28 cellular contexts compared by ENCODE assay signal in the genomic region with DNA sequence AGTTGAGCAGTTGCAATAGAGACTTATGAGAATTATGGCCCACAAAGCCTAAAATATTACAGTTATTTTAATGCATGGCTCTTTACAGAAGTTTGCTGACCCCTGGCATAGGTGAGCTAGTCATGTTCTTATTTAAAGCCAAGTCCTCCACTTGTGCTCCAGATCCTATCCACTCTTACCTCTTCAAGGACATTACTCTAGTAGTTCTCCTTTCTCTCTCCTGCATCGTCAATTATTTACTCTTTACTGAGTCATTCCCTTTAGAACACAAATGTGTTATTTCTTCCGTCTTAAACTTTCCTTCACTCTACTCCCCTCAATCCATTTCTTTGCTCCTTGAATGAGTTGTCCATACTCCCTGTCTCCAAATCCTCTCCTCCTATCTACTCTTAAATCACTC.
"Had no signal": no experiment of that assay in that cellular context is flagged by ENCODE, and none has a peak within 500 bp of the region (broad histone marks: within the 10 kb centered on the region; RNA-seq: fewer than 3 reads in every experiment).

No MANE protein-coding gene starts in this region.

- H3K27me3 ChIP-seq: body of pancreas, cardiac muscle cell, colonic mucosa, dorsolateral prefrontal cortex had no signal

- H3K27ac ChIP-seq: body of pancreas, cardiac muscle cell, colonic mucosa, dorsolateral prefrontal cortex, WERI-Rb-1 had no signal

- H3K36me3 ChIP-seq: cardiac muscle cell, colonic mucosa, WERI-Rb-1 had no signal

- DNase-seq: activated B cell treated with CpG ODN at 0.5 μM for 24 hours; activated CD4-positive, alpha-beta memory T cell treated with anti-CD3 and anti-CD28 coated beads for 36 hours; activated CD8-positive, alpha-beta memory T cell treated with anti-CD3 and anti-CD28 coated beads, Interleukin-2, amount 50 U/mL, for 48 hours; activated CD8-positive, alpha-beta T cell treated with anti-CD3 and anti-CD28 coated beads, Interleukin-2, amount 10 ng/mL, durations not matched to agents 7 days and 5 days; activated gamma-delta T cell; activated naive CD4-positive, alpha-beta T cell; activated naive CD4-positive, alpha-beta T cell treated with anti-CD3 and anti-CD28 coated beads, Interleukin-2, amount 10 ng/mL, durations not matched to agents 7 days and 5 days; activated naive CD8-positive, alpha-beta T cell treated with anti-CD3 and anti-CD28 coated beads, Interleukin-2, amount 10 ng/mL, durations not matched to agents 7 days and 5 days; activated T-cell treated with anti-CD3 and anti-CD28 coated beads for 4 hours; activated T-cell treated with anti-CD3 and anti-CD28 coated beads, Interleukin-2, amount 50 U/mL, for 24 hours; activated T-cell treated with anti-CD3 and anti-CD28 coated beads, Interleukin-2, amount 50 U/mL, for 72 hours; anterior cingulate cortex; body of pancreas; central memory CD4-positive, alpha-beta T cell; cerebellar nuclear complex; colonic mucosa; dorsolateral prefrontal cortex; effector memory CD4-positive, alpha-beta T cell; endodermal cell; foreskin fibroblast; T-helper 1 cell; T-helper 17 cell; T1000; WERI-Rb-1 had no signal

- H3K4me1 ChIP-seq: colonic mucosa had no signal

- ATAC-seq: activated CD4-positive, CD25-positive, alpha-beta regulatory T cell treated with anti-CD3 and anti-CD28 coated beads, Interleukin-2, amount 50 U/mL, for 24 hours; activated CD8-positive, alpha-beta T cell treated with anti-CD3 and anti-CD28 coated beads, Interleukin-2, amount 10 ng/mL, durations not matched to agents 7 days and 5 days; activated naive CD4-positive, alpha-beta T cell treated with anti-CD3 and anti-CD28 coated beads, Interleukin-2, amount 50 U/mL, for 72 hours; activated T-cell treated with anti-CD3 and anti-CD28 coated beads, Interleukin-2, amount 50 U/mL, for 72 hours; body of pancreas; esophagus mucosa; T-helper 17 cell had no signal

- H3K9me3 ChIP-seq: body of pancreas, colonic mucosa had no signal

- H3K4me3 ChIP-seq: body of pancreas, cardiac muscle cell, colonic mucosa, dorsolateral prefrontal cortex had no signal
